In genomic region chr11:27497284-27497866, GRCh38 we compare ENCODE assay signal across 9 cellular contexts. TPM values are rescaled to one million over a fixed set of nuclear protein-coding genes. Genes with fewer than 3 reads are reported as not detected.
DNase-seq lines count a peak whose midpoint lies in the region; ATAC-seq and TF ChIP-seq lines count a peak whose summit lies in the region.
"Had no signal": no experiment of that assay in that cellular context is flagged by ENCODE, and none has a peak within 500 bp of the region (broad histone marks: within the 10 kb centered on the region; RNA-seq: fewer than 3 reads in every experiment).

No MANE protein-coding gene starts in this region.

- peaks cover 44% of the 10 kb centered on the region for H3F3A ChIP-seq in neural progenitor cell (ENCODE audit: low read depth)

- H3K27ac ChIP-seq in heart left ventricle, result no peak overlapping the region
- H3K27ac ChIP-seq in dorsolateral prefrontal cortex, result peak overlapping the region in 1 of 59 donors; percentile 10
- no peak overlapping the region for H3K27ac ChIP-seq in neural progenitor cell

- peaks cover 0 to 94% (median 66%) of the 10 kb centered on the region in 9 donors for H3K36me3 ChIP-seq in heart left ventricle
- H3K36me3 ChIP-seq in neural progenitor cell, result peaks cover 46% of the 10 kb centered on the region

- H2AFZ ChIP-seq in neural progenitor cell (replicated peaks), result no peak overlapping the region

- H3K27me3 ChIP-seq in heart left ventricle (no peaks in the 10 kb centered on the region), dorsolateral prefrontal cortex (no peaks in the 10 kb centered on the region), neural progenitor cell (no peaks in the 10 kb centered on the region)

- peaks cover 40% of the 10 kb centered on the region for H3K79me2 ChIP-seq in neural progenitor cell (ENCODE audit: low read depth)

- H3K4me1 ChIP-seq in heart left ventricle (peaks cover 0 to 28% (median 11%) of the 10 kb centered on the region in 12 donors), neural progenitor cell (no peaks in the 10 kb centered on the region)

- no peak for DNase-seq in heart left ventricle
- no peak for DNase-seq in Right ventricle myocardium inferior (ENCODE audit: missing footprints)
- peak; percentile 42 for DNase-seq in NCI-H2227 (lab: John Stamatoyannopoulos, UW; ENCODE audit: unreplicated experiment)
- no peak for DNase-seq in dorsolateral prefrontal cortex
- DNase-seq in neural progenitor cell (ENCODE audit: low spot score), result no peak
- DNase-seq in lower leg skin (ENCODE audit: low spot score in 2 of 2), result no peak
- DNase-seq in activated CD4-positive, alpha-beta T cell treated with anti-CD3 and anti-CD28 coated beads, Interleukin-2, amount 50 U/mL, for 48 hours, result no peak

- peaks cover 2% of the 10 kb centered on the region for H3K27me3 Mint-ChIP-seq in neural progenitor cell (ENCODE audit: insufficient read depth, low read depth)
- H3K27me3 Mint-ChIP-seq: activated naive CD8-positive, alpha-beta T cell had no signal

- H3K4me2 ChIP-seq in neural progenitor cell, result no peak overlapping the region

- intact Hi-C loops in heart left ventricle (cut with DNase I), result no loop called here
- intact Hi-C loops in Right ventricle myocardium inferior (cut with DNase I), result no loop called here
- intact Hi-C loops in dorsolateral prefrontal cortex (cut with DNase I), result no loop called here
- intact Hi-C loops in lower leg skin (cut with DNase I; ENCODE audit: low total_unique reads), result no loop called here

- H3K4me1 Mint-ChIP-seq in neural progenitor cell, result no peaks in the 10 kb centered on the region

- ATAC-seq in heart left ventricle (peak in 1 of 4 donors; percentile 54), Right ventricle myocardium inferior (no peak), HG02852 (IDR thresholded peaks at IDR 0.05; ENCODE audit: unreplicated experiment) (peak; percentile 72)

- no peak overlapping the region for H3K27ac Mint-ChIP-seq in neural progenitor cell
- H3K27ac Mint-ChIP-seq: activated naive CD8-positive, alpha-beta T cell had no signal

- H3K9ac ChIP-seq in neural progenitor cell, result no peak overlapping the region

- H3K36me3 Mint-ChIP-seq in neural progenitor cell, result peaks cover 12% of the 10 kb centered on the region
- H3K36me3 Mint-ChIP-seq: activated naive CD8-positive, alpha-beta T cell had no signal

- H3K4me3 Mint-ChIP-seq in neural progenitor cell, result no peak overlapping the region
- H3K4me3 Mint-ChIP-seq: activated naive CD8-positive, alpha-beta T cell had no signal

- H3K4me3 ChIP-seq in heart left ventricle (no peak overlapping the region), dorsolateral prefrontal cortex (peak overlapping the region in 4 of 59 donors; percentile 1 to 10 (median 7)), neural progenitor cell (no peak overlapping the region), lower leg skin (ENCODE audit: low read depth, poor library complexity, severe bottlenecking) (no peak overlapping the region)

- H3K9me3 Mint-ChIP-seq in neural progenitor cell, result no peaks in the 10 kb centered on the region

- TF ChIP-seq POLR2A in heart left ventricle (IDR thresholded peaks at IDR 0.05) (no peak), lower leg skin (IDR thresholded peaks at IDR 0.05) (no peak)

- H4K20me1 ChIP-seq in neural progenitor cell (ENCODE audit: low read depth), result peaks cover 13% of the 10 kb centered on the region

- TF ChIP-seq CTCF in heart left ventricle (IDR thresholded peaks at IDR 0.05) (peak; percentile 24 to 60 (median 36)), dorsolateral prefrontal cortex (IDR thresholded peaks at IDR 0.05 in 54 of 56, conservative IDR thresholded peaks at IDR 0.05 in 2 of 56; ENCODE audit: low read depth in 1 of 56, partially characterized antibody in 56 of 56) (peak in 55 of 56 donors; percentile 35 to 77 (median 59)), neural progenitor cell (IDR thresholded peaks at IDR 0.05) (peak; percentile 55), lower leg skin (IDR thresholded peaks at IDR 0.05) (no peak)

- no peaks in the 10 kb centered on the region for H3K9me3 ChIP-seq in heart left ventricle
- no peaks in the 10 kb centered on the region for H3K9me3 ChIP-seq in neural progenitor cell (ENCODE audit: low read depth)

RNA-seq across cellular contexts. Expression of gene LIN7C, which starts 9.2 kb away (rescaled TPM):
- 10 to 100 TPM; 13.2 to 24.1 (median 16.6) TPM for total RNA-seq in heart left ventricle
- 1 to 10 TPM; 5.0 to 5.6 TPM for polyA plus RNA-seq in heart left ventricle
- total RNA-seq in Right ventricle myocardium inferior, result 17.0 TPM
- 10 to 100 TPM; 30.2 to 58.4 (median 45.7) TPM for total RNA-seq in dorsolateral prefrontal cortex
- 44.5 and 82.1 TPM in 2 replicates for total RNA-seq in neural progenitor cell (ENCODE audit: low replicate concordance)
- 10 to 100 TPM; 29.2 to 35.6 (median 34.5) TPM for total RNA-seq in lower leg skin

RNA-seq across cellular contexts. Expression of gene LGR4, which starts 24.8 kb away (rescaled TPM):
- 10 to 100 TPM; 15.5 to 39.1 (median 28.8) TPM for total RNA-seq in heart left ventricle
- 10 to 100 TPM in 1 of 2 donors, 1 to 10 TPM in 1; 7.4 to 12.3 TPM for polyA plus RNA-seq in heart left ventricle
- total RNA-seq in Right ventricle myocardium inferior, result 32.7 TPM
- 10 to 100 TPM; 13.8 to 46.9 (median 27.6) TPM for total RNA-seq in dorsolateral prefrontal cortex
- 219 and 274 TPM in 2 replicates for total RNA-seq in neural progenitor cell (ENCODE audit: low replicate concordance)
- total RNA-seq in lower leg skin, result 10 to 100 TPM; 32.0 to 70.2 (median 50.4) TPM

Comparison
In these comparisons a context has a peak if more than half of its experiments do, and no peak if none do; other contexts are left out.
1. CTCF ChIP-seq: peak in heart left ventricle (12 of 12), dorsolateral prefrontal cortex (55 of 56) and neural progenitor cell (single experiment); none in lower leg skin (0 of 3).